In genomic region chr18:59139291-59139614, GRCh38 we compare ENCODE assay signal across 1 cellular context.
TF ChIP-seq lines count a peak whose summit lies in the region.

No MANE protein-coding gene starts in this region.

TF ChIP-seq in K562, 482 proteins besides CTCF, POLR2A, EP300 and RAD21 (continued from another document):
- no peak for TF ChIP-seq RNF219 (CRISPR knock-in tag; IDR thresholded peaks at IDR 0.05)
- peak; percentile 91 for TF ChIP-seq PKNOX1 (IDR thresholded peaks at IDR 0.05)
- TF ChIP-seq MEIS2 (IDR thresholded peaks at IDR 0.05; ENCODE audit: partially characterized antibody), result peak; percentile 63
TF ChIP-seq in K562: peak in this region for 4.
